8 cellular contexts compared by ENCODE assay signal in the genomic region with DNA sequence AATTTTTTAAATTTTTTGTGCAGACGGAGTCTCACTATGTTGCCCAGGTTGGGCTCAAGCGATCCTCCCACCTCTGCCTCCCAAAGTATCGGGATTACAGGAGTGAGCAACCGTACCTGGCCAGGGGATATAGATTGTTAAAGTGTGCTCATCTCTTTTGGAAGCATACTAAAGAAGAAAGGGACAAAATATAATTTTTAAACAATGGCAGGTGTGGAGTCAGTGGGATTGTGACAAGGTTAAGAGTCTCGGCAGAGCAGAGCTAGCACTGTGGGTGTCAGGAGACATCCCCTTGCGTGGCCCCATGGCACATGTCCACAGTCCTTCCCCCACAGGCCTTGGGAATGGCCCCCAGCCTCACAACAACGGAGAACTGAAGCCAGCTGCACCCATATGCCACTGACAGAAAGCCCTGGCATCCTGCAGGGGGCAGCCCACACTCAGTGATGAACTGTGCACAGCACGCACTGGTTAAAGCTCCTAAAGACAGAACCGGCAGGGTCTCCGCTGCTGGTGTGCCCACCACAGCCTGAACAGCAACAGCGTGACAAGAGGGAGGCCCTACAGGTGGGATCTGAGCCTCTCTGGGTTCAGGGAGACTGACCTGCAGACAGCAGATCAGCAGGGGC. TPM values are rescaled to one million over a fixed set of nuclear protein-coding genes. Genes with fewer than 3 reads are reported as not detected.
A peak's percentile ranks its signal among the peaks of the same experiment; 100 is the strongest.
DNase-seq lines count a peak whose midpoint lies in the region; ATAC-seq, FAIRE-seq and TF ChIP-seq lines count a peak whose summit lies in the region.

No MANE protein-coding gene starts in this region.

- TF ChIP-seq CTCF in GM12864 (IDR thresholded peaks at IDR 0.05; ENCODE audit: low read depth, low read length, missing control alignments) (peak; percentile 54), astrocyte (IDR thresholded peaks at IDR 0.05; ENCODE audit: insufficient read depth, low read depth, low read length) (peak; percentile 42), kidney (IDR thresholded peaks at IDR 0.05; ENCODE audit: borderline replicate concordance, extremely low read depth, insufficient read depth) (peak; percentile 32), transverse colon (IDR thresholded peaks at IDR 0.05) (peak; percentile 27 to 56 (median 34))

- no peak for ATAC-seq in HG02852 (IDR thresholded peaks at IDR 0.05; ENCODE audit: unreplicated experiment)

- H4K20me1 ChIP-seq in astrocyte (ENCODE audit: insufficient read depth, low read length): no peaks in the 10 kb centered on the region

- no peaks in the 10 kb centered on the region for H3K9me3 Mint-ChIP-seq in astrocyte (ENCODE audit: unreplicated experiment)

- peaks cover 28% of the 10 kb centered on the region for H3K36me3 ChIP-seq in astrocyte (ENCODE audit: insufficient read depth, low read length)
- peaks cover 36 to 65% of the 10 kb centered on the region in 2 donors for H3K36me3 ChIP-seq in kidney (ENCODE audit: control insufficient read depth in 1 of 2, insufficient read depth in 2 of 2, low read length in 2 of 2)
- H3K36me3 ChIP-seq in transverse colon: peaks cover 0 to 74% (median 30%) of the 10 kb centered on the region in 4 donors

- peaks cover 19% of the 10 kb centered on the region for H3K36me3 Mint-ChIP-seq in astrocyte (ENCODE audit: low read depth, unreplicated experiment)

- H3K4me1 ChIP-seq in astrocyte (ENCODE audit: insufficient read depth, low read length): peaks cover 8% of the 10 kb centered on the region
- no peaks in the 10 kb centered on the region for H3K4me1 ChIP-seq in kidney (ENCODE audit: control insufficient read depth in 1 of 2, insufficient read depth in 1 of 2, low read depth in 1 of 2, low read length in 2 of 2)
- no peaks in the 10 kb centered on the region for H3K4me1 ChIP-seq in transverse colon

- DNase-seq in GM12864 (ENCODE audit: low read depth) (no peak), NCI-H69 (lab: John Stamatoyannopoulos, UW) (peak; percentile 3), astrocyte (ENCODE audit: low read depth) (no peak), kidney (no peak), transverse colon (peak; percentile 35), putamen (ENCODE audit: low spot score) (no peak), NCI-H1048 (lab: John Stamatoyannopoulos, UW) (no peak)

- no peaks in the 10 kb centered on the region for H3K27me3 ChIP-seq in astrocyte (ENCODE audit: insufficient read depth, low read length)
- H3K27me3 ChIP-seq in transverse colon: no peaks in the 10 kb centered on the region

- H3K27ac ChIP-seq in astrocyte (ENCODE audit: low read depth, low read length) (no peak overlapping the region), kidney (ENCODE audit: low read depth in 2 of 2, low read length in 2 of 2) (no peak overlapping the region), transverse colon (no peak overlapping the region)

- H3K9me3 ChIP-seq in astrocyte (ENCODE audit: insufficient read depth, low read depth, low read length) (no peaks in the 10 kb centered on the region), kidney (ENCODE audit: control insufficient read depth in 1 of 2, low read length in 2 of 2) (no peaks in the 10 kb centered on the region), transverse colon (no peaks in the 10 kb centered on the region)

- H3K4me3 ChIP-seq in GM12864 (ENCODE audit: low read depth, low read length): no peak overlapping the region
- H3K4me3 ChIP-seq in astrocyte (ENCODE audit: insufficient read depth, low read depth, low read length): no peak overlapping the region
- no peak overlapping the region for H3K4me3 ChIP-seq in kidney (ENCODE audit: low read length in 2 of 2)
- H3K4me3 ChIP-seq in transverse colon: no peak overlapping the region

- H3K4me2 ChIP-seq in astrocyte (ENCODE audit: low read length): no peak overlapping the region

- intact Hi-C loops in kidney (cut with DNase I): no loop called here
- intact Hi-C loops in transverse colon (cut with DNase I; ENCODE audit: low total_unique reads): no loop called here

- no peak overlapping the region for H3K27ac Mint-ChIP-seq in astrocyte (ENCODE audit: unreplicated experiment)

- in situ Hi-C loops in transverse colon (cut with MboI; ENCODE audit: low pct_ligation_motif_present in 1 of 4, low pct_unique_long_range_greater_than_20kb in 1 of 4, low sequenced_read_pairs in 3 of 4): no loop called here

- H2AFZ ChIP-seq in astrocyte (ENCODE audit: low read depth, low read length): no peak overlapping the region

- FAIRE-seq in astrocyte (lab: Jason Lieb, UNC): no peak
- no peak for FAIRE-seq in kidney (lab: Jason Lieb, UNC)

- H3K79me2 ChIP-seq in astrocyte (ENCODE audit: insufficient read depth, low read length): no peaks in the 10 kb centered on the region

- no peaks in the 10 kb centered on the region for H3K27me3 Mint-ChIP-seq in astrocyte (ENCODE audit: low read depth, unreplicated experiment)

- WGBS in transverse colon (ENCODE audit: low coverage in 1 of 2), 2 donors: 83% methylated on average over 11 of the region's 11 CpGs; no CpG with 5 or more reads in 1 of the 2 donors

- no peak for TF ChIP-seq POLR2A in transverse colon (IDR thresholded peaks at IDR 0.05)

- no peak overlapping the region for H3K4me3 Mint-ChIP-seq in astrocyte (ENCODE audit: unreplicated experiment)

- peaks cover 12% of the 10 kb centered on the region for H3K4me1 Mint-ChIP-seq in astrocyte (ENCODE audit: low read depth, unreplicated experiment)

- H3K9ac ChIP-seq in astrocyte (ENCODE audit: low read length) (no peak overlapping the region), kidney (ENCODE audit: low read length in 2 of 2) (no peak overlapping the region)

- TF ChIP-seq EP300 in transverse colon (IDR thresholded peaks at IDR 0.05; ENCODE audit: low read depth): no peak

RNA-seq across cellular contexts. Expression of gene SERPIND1, which starts 29.9 kb away (rescaled TPM):
- not detected in 2 replicates for total RNA-seq in astrocyte
- total RNA-seq in kidney: not detected
- not detected for polyA plus RNA-seq in kidney (ENCODE audit: insufficient read depth, low read depth, low replicate concordance)
- not detected for total RNA-seq in transverse colon

RNA-seq across cellular contexts. Expression of gene PI4KA, which starts 54.8 kb away (rescaled TPM):
- total RNA-seq in astrocyte (35.9 and 37.3 TPM in 2 replicates), kidney (92.8 TPM), transverse colon (100 to 1,000 TPM in 2 of 4 donors, 10 to 100 TPM in 2; 90.8 to 126 (median 109) TPM)
- polyA plus RNA-seq in kidney (ENCODE audit: insufficient read depth, low read depth, low replicate concordance): 37.3 TPM

RNA-seq across cellular contexts. Expression of gene SNAP29, which starts 55.0 kb away (rescaled TPM):
- total RNA-seq in astrocyte (19.6 and 24.6 TPM in 2 replicates), kidney (25.4 TPM), transverse colon (10 to 100 TPM in 3 of 4 donors, 1 to 10 TPM in 1; 8.0 to 25.5 (median 20.3) TPM)
- 26.8 TPM for polyA plus RNA-seq in kidney (ENCODE audit: insufficient read depth, low read depth, low replicate concordance)

Comparison
In these comparisons a context has a peak if more than half of its experiments do, and no peak if none do; other contexts are left out.
1. DNase-seq: peak in NCI-H69 (single experiment) and transverse colon (single experiment); none in GM12864 (single experiment), astrocyte (single experiment), kidney (single experiment), putamen (single experiment) and NCI-H1048 (single experiment).
2. Peak in every context shown above with its lines, with median percentiles within 50 percentile points of each other: CTCF ChIP-seq.